Comparison of ENCODE assay signal across 20 cellular contexts in the genomic region with DNA sequence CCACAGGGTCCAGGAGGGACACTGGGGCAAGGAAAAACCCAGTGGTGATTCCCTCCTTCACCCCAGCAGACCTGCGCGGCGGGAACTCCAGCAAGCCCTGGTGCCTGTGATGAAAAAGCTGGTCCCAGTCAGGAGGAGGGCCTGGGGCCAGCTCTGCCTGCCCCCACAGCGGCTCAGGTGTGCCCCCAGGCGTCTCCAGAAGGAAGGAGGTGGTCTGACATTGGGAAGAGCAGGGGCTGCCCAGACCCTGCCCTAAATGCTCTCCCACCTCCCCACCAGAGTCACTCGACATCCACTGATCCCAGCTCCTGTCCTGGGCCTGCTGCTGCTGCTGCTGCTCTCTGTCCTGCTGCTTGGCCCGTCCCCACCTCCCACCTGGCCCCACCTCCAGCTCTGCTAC. TPM values are rescaled to one million over a fixed set of nuclear protein-coding genes. Genes with fewer than 3 reads are reported as not detected.
"Had no signal": no experiment of that assay in that cellular context is flagged by ENCODE, and none has a peak within 500 bp of the region (broad histone marks: within the 10 kb centered on the region; RNA-seq: fewer than 3 reads in every experiment).

No MANE protein-coding gene starts in this region.

- ATAC-seq: activated CD8-positive, alpha-beta T cell treated with anti-CD3 and anti-CD28 coated beads for 36 hours; left lobe of liver; natural killer cell; upper lobe of right lung had no signal

- H3K4me1 ChIP-seq: upper lobe of right lung had no signal

- H3K36me3 ChIP-seq: spleen, upper lobe of right lung had no signal

- H3K27ac ChIP-seq: dorsolateral prefrontal cortex, epithelial cell of prostate, spleen, upper lobe of right lung had no signal

- H3K4me3 ChIP-seq: dorsolateral prefrontal cortex, lung, spleen, upper lobe of right lung had no signal

- H3K9me3 ChIP-seq: spleen, upper lobe of right lung had no signal

- DNase-seq: activated CD4-positive, alpha-beta T cell treated with anti-CD3 and anti-CD28 coated beads, Interleukin-2, amount 10 ng/mL, durations not matched to agents 24 days and 14 days; activated CD4-positive, CD25-positive, alpha-beta regulatory T cell; activated CD8-positive, alpha-beta T cell treated with anti-CD3 and anti-CD28 coated beads for 36 hours; activated naive CD4-positive, alpha-beta T cell treated with anti-CD3 and anti-CD28 coated beads for 36 hours; activated T-cell treated with anti-CD3 and anti-CD28 coated beads, Interleukin-2, amount 50 U/mL, for 1 hour; caudate nucleus; dorsolateral prefrontal cortex; foreskin fibroblast; hippocampal formation; kidney; natural killer cell; spleen; stimulated activated CD4-positive, alpha-beta T cell treated with anti-CD3 and anti-CD28 coated beads, Interleukin-4, amount 100 ng/mL, for 4 hours; stimulated activated naive CD4-positive, alpha-beta T cell; upper lobe of right lung had no signal

RNA-seq across cellular contexts. Expression of gene PTH2, which starts 6.2 kb away (rescaled TPM):
- total RNA-seq: activated CD4-positive, alpha-beta T cell treated with anti-CD3 and anti-CD28 coated beads, Interleukin-2, amount 10 ng/mL, durations not matched to agents 24 days and 14 days; activated CD8-positive, alpha-beta T cell treated with anti-CD3 and anti-CD28 coated beads for 36 hours; activated naive CD4-positive, alpha-beta T cell treated with anti-CD3 and anti-CD28 coated beads for 36 hours; activated T-helper 2 cell treated with anti-CD3 and anti-CD28 coated beads, Interferon-gamma antibody, Interleukin-2, Interleukin-4, amounts not matched to agents 10 μg/mL and 5 μg/mL and 100 μg/mL, durations not matched to agents 14 hours and 24 hours and 36 hours; kidney; left lobe of liver; lung; natural killer cell; spleen; upper lobe of right lung had no signal
- polyA plus RNA-seq: lung, spleen, thymus had no signal

RNA-seq across cellular contexts. Expression of gene GFY, which starts 8.1 kb away (rescaled TPM):
- total RNA-seq: activated CD4-positive, alpha-beta T cell treated with anti-CD3 and anti-CD28 coated beads, Interleukin-2, amount 10 ng/mL, durations not matched to agents 24 days and 14 days; activated CD8-positive, alpha-beta T cell treated with anti-CD3 and anti-CD28 coated beads for 36 hours; activated naive CD4-positive, alpha-beta T cell treated with anti-CD3 and anti-CD28 coated beads for 36 hours; activated T-helper 2 cell treated with anti-CD3 and anti-CD28 coated beads, Interferon-gamma antibody, Interleukin-2, Interleukin-4, amounts not matched to agents 10 μg/mL and 5 μg/mL and 100 μg/mL, durations not matched to agents 14 hours and 24 hours and 36 hours; kidney; left lobe of liver; lung; natural killer cell; spleen; upper lobe of right lung had no signal
- polyA plus RNA-seq: lung, spleen had no signal

RNA-seq across cellular contexts. Expression of gene SLC17A7, which starts 24.2 kb away (rescaled TPM):
- total RNA-seq: natural killer cell had no signal

RNA-seq across cellular contexts. Expression of gene KASH5, which starts 29.0 kb away (rescaled TPM):
- total RNA-seq: activated CD4-positive, alpha-beta T cell treated with anti-CD3 and anti-CD28 coated beads, Interleukin-2, amount 10 ng/mL, durations not matched to agents 24 days and 14 days; kidney; left lobe of liver had no signal
